Comparison of ENCODE assay signal across 16 cellular contexts in genomic region chr12:42126963-42127362, GRCh38. TPM values are rescaled to one million over a fixed set of nuclear protein-coding genes. Genes with fewer than 3 reads are reported as not detected.
A peak's percentile ranks its signal among the peaks of the same experiment; 100 is the strongest.
DNase-seq lines count a peak whose midpoint lies in the region; ATAC-seq and TF ChIP-seq lines count a peak whose summit lies in the region.
"Had no signal": no experiment of that assay in that cellular context is flagged by ENCODE, and none has a peak within 500 bp of the region (broad histone marks: within the 10 kb centered on the region; RNA-seq: fewer than 3 reads in every experiment).

No MANE protein-coding gene starts in this region.

- H3K27me3 ChIP-seq in CD4-positive, CD25-positive, alpha-beta regulatory T cell (ENCODE audit: control insufficient read depth, insufficient read depth, low read length) = no peaks in the 10 kb centered on the region

- H3K36me3 Mint-ChIP-seq in activated CD8-positive, alpha-beta T cell treated with anti-CD3 and anti-CD28 coated beads for 36 hours (ENCODE audit: low read depth) = no peaks in the 10 kb centered on the region
- no peaks in the 10 kb centered on the region for H3K36me3 Mint-ChIP-seq in activated CD8-positive, alpha-beta T cell treated with anti-CD3 and anti-CD28 coated beads, Interleukin-2, amount 10 ng/mL, durations not matched to agents 7 days and 5 days (ENCODE audit: low read depth)
- H3K36me3 Mint-ChIP-seq in CD4-positive, CD25-positive, alpha-beta regulatory T cell = no peaks in the 10 kb centered on the region
- no peaks in the 10 kb centered on the region for H3K36me3 Mint-ChIP-seq in effector memory CD8-positive, alpha-beta T cell (ENCODE audit: insufficient read depth)

- no peak overlapping the region for H3K27ac Mint-ChIP-seq in activated CD8-positive, alpha-beta T cell treated with anti-CD3 and anti-CD28 coated beads for 36 hours
- H3K27ac Mint-ChIP-seq in activated CD8-positive, alpha-beta T cell treated with anti-CD3 and anti-CD28 coated beads, Interleukin-2, amount 10 ng/mL, durations not matched to agents 7 days and 5 days = no peak overlapping the region
- H3K27ac Mint-ChIP-seq in CD4-positive, CD25-positive, alpha-beta regulatory T cell = peak overlapping the region in 2 of 3 donors; percentile 4 to 20
- peak overlapping the region in 1 of 2 donors; percentile 29 for H3K27ac Mint-ChIP-seq in effector memory CD8-positive, alpha-beta T cell
- H3K27ac Mint-ChIP-seq: B cell, HFFc6 had no signal

- no peaks in the 10 kb centered on the region for H3K36me3 ChIP-seq in CD4-positive, CD25-positive, alpha-beta regulatory T cell (ENCODE audit: control insufficient read depth, insufficient read depth, low read length)

- peak; percentile 52 for ATAC-seq in activated CD8-positive, alpha-beta T cell treated with anti-CD3 and anti-CD28 coated beads for 36 hours
- ATAC-seq in activated CD8-positive, alpha-beta T cell treated with anti-CD3 and anti-CD28 coated beads, Interleukin-2, amount 10 ng/mL, durations not matched to agents 7 days and 5 days = no peak
- ATAC-seq in CD4-positive, CD25-positive, alpha-beta regulatory T cell (ENCODE audit: low read depth in 2 of 2) = no peak
- ATAC-seq in effector memory CD8-positive, alpha-beta T cell (replicated peaks) = peak; percentile 33
- no peak for ATAC-seq in SK-N-SH treated with all-trans-retinoic acid at 6 μM for 48 hours
- no peak for ATAC-seq in HG03460 (IDR thresholded peaks at IDR 0.05; ENCODE audit: unreplicated experiment)

- no peaks in the 10 kb centered on the region for H3K9me3 Mint-ChIP-seq in activated CD8-positive, alpha-beta T cell treated with anti-CD3 and anti-CD28 coated beads for 36 hours
- H3K9me3 Mint-ChIP-seq in activated CD8-positive, alpha-beta T cell treated with anti-CD3 and anti-CD28 coated beads, Interleukin-2, amount 10 ng/mL, durations not matched to agents 7 days and 5 days (ENCODE audit: insufficient read depth) = no peaks in the 10 kb centered on the region
- no peaks in the 10 kb centered on the region for H3K9me3 Mint-ChIP-seq in CD4-positive, CD25-positive, alpha-beta regulatory T cell
- H3K9me3 Mint-ChIP-seq in effector memory CD8-positive, alpha-beta T cell = no peaks in the 10 kb centered on the region
- H3K9me3 Mint-ChIP-seq: CD4-positive, alpha-beta memory T cell; HFFc6 had no signal

- peaks cover 33% of the 10 kb centered on the region for H3K4me1 Mint-ChIP-seq in activated CD8-positive, alpha-beta T cell treated with anti-CD3 and anti-CD28 coated beads for 36 hours (ENCODE audit: low read depth)
- no peaks in the 10 kb centered on the region for H3K4me1 Mint-ChIP-seq in activated CD8-positive, alpha-beta T cell treated with anti-CD3 and anti-CD28 coated beads, Interleukin-2, amount 10 ng/mL, durations not matched to agents 7 days and 5 days (ENCODE audit: low read depth)
- H3K4me1 Mint-ChIP-seq in CD4-positive, CD25-positive, alpha-beta regulatory T cell = peaks cover 15 to 34% (median 25%) of the 10 kb centered on the region in 4 donors
- peaks cover 4 to 15% of the 10 kb centered on the region in 2 donors for H3K4me1 Mint-ChIP-seq in effector memory CD8-positive, alpha-beta T cell (ENCODE audit: low read depth in 2 of 2)

- peaks cover 6% of the 10 kb centered on the region for H3K4me1 ChIP-seq in CD4-positive, CD25-positive, alpha-beta regulatory T cell (ENCODE audit: control insufficient read depth, insufficient read depth, low read length, poor library complexity, severe bottlenecking)

- no peak overlapping the region for H3K4me3 ChIP-seq in CD4-positive, CD25-positive, alpha-beta regulatory T cell (ENCODE audit: low read depth, low read length)

- H3K27me3 Mint-ChIP-seq in activated CD8-positive, alpha-beta T cell treated with anti-CD3 and anti-CD28 coated beads for 36 hours = no peaks in the 10 kb centered on the region
- no peaks in the 10 kb centered on the region for H3K27me3 Mint-ChIP-seq in activated CD8-positive, alpha-beta T cell treated with anti-CD3 and anti-CD28 coated beads, Interleukin-2, amount 10 ng/mL, durations not matched to agents 7 days and 5 days (ENCODE audit: low read depth)
- H3K27me3 Mint-ChIP-seq in CD4-positive, CD25-positive, alpha-beta regulatory T cell = no peaks in the 10 kb centered on the region
- no peaks in the 10 kb centered on the region for H3K27me3 Mint-ChIP-seq in effector memory CD8-positive, alpha-beta T cell
- H3K27me3 Mint-ChIP-seq: B cell; CD4-positive, alpha-beta memory T cell had no signal

- POLR2A ChIA-PET in activated CD8-positive, alpha-beta T cell treated with anti-CD3 and anti-CD28 coated beads for 36 hours (lab: Charles Lee) = no interaction called here
- POLR2A ChIA-PET in activated CD8-positive, alpha-beta T cell treated with anti-CD3 and anti-CD28 coated beads, Interleukin-2, amount 10 ng/mL, durations not matched to agents 7 days and 5 days (lab: Charles Lee) = no interaction called here

- H3K9me3 ChIP-seq in CD4-positive, CD25-positive, alpha-beta regulatory T cell (ENCODE audit: control insufficient read depth in 2 of 2, low read length in 2 of 2) = no peaks in the 10 kb centered on the region

- DNase-seq in activated CD8-positive, alpha-beta T cell treated with anti-CD3 and anti-CD28 coated beads for 36 hours = no peak
- no peak for DNase-seq in activated CD8-positive, alpha-beta T cell treated with anti-CD3 and anti-CD28 coated beads, Interleukin-2, amount 10 ng/mL, durations not matched to agents 7 days and 5 days
- no peak for DNase-seq in CD4-positive, CD25-positive, alpha-beta regulatory T cell
- peak; percentile 8 for DNase-seq in OCI-M1 (lab: John Stamatoyannopoulos, UW)
- DNase-seq in effector memory CD8-positive, alpha-beta T cell = no peak
- DNase-seq in DMS79 (lab: John Stamatoyannopoulos, UW) = no peak
- DNase-seq: C1 segment of cervical spinal cord; CD4-positive, alpha-beta memory T cell; DMS79 treated with DMSO at 0.1 percent for 48 hours; EL; HCEC 1CT; HFFc6 had no signal

- CTCF ChIA-PET in activated CD8-positive, alpha-beta T cell treated with anti-CD3 and anti-CD28 coated beads for 36 hours (lab: Charles Lee) = interaction anchor here (0.7 to 1.4 kb wide), 3 partner anchors 16 to 135 kb away, joined by 3 to 4 read pairs (median 3); no protein-coding TSS in a partner anchor
- CTCF ChIA-PET in activated CD8-positive, alpha-beta T cell treated with anti-CD3 and anti-CD28 coated beads, Interleukin-2, amount 10 ng/mL, durations not matched to agents 7 days and 5 days (lab: Charles Lee) = no interaction called here

- no peak overlapping the region for H3K4me3 Mint-ChIP-seq in activated CD8-positive, alpha-beta T cell treated with anti-CD3 and anti-CD28 coated beads for 36 hours
- H3K4me3 Mint-ChIP-seq in activated CD8-positive, alpha-beta T cell treated with anti-CD3 and anti-CD28 coated beads, Interleukin-2, amount 10 ng/mL, durations not matched to agents 7 days and 5 days = no peak overlapping the region
- H3K4me3 Mint-ChIP-seq in CD4-positive, CD25-positive, alpha-beta regulatory T cell = no peak overlapping the region
- no peak overlapping the region for H3K4me3 Mint-ChIP-seq in effector memory CD8-positive, alpha-beta T cell
- H3K4me3 Mint-ChIP-seq: B cell; CD4-positive, alpha-beta memory T cell; HFFc6 had no signal

- intact Hi-C loops in activated CD8-positive, alpha-beta T cell treated with anti-CD3 and anti-CD28 coated beads for 36 hours (cut with micrococcal nuclease) = loop anchor here (10.0 kb wide), 1 partner anchor 208 kb away; no protein-coding TSS in a partner anchor

- no peak overlapping the region for H3K27ac ChIP-seq in CD4-positive, CD25-positive, alpha-beta regulatory T cell (ENCODE audit: insufficient read depth, low read length, poor library complexity, severe bottlenecking)
- H3K27ac ChIP-seq: HL-60 had no signal

- no peak for TF ChIP-seq CTCF in activated CD8-positive, alpha-beta T cell treated with anti-CD3 and anti-CD28 coated beads for 36 hours (IDR thresholded peaks at IDR 0.05)

TF ChIP-seq in SK-N-SH treated with all-trans-retinoic acid at 6 μM for 48 hours, 23 proteins besides CTCF, POLR2A, EP300 and RAD21:
- TF ChIP-seq ZFP3 (CRISPR knock-in tag; IDR thresholded peaks at IDR 0.05) (no peak), ESRRG (CRISPR knock-in tag; IDR thresholded peaks at IDR 0.05) (no peak)

RNA-seq across cellular contexts. Expression of gene GXYLT1, which starts 17.7 kb away (rescaled TPM):
- total RNA-seq in activated CD8-positive, alpha-beta T cell treated with anti-CD3 and anti-CD28 coated beads for 36 hours = 1 to 10 TPM; 5.3 to 6.3 TPM
- 1 to 10 TPM; 7.5 to 9.0 TPM for total RNA-seq in activated CD8-positive, alpha-beta T cell treated with anti-CD3 and anti-CD28 coated beads, Interleukin-2, amount 10 ng/mL, durations not matched to agents 7 days and 5 days
- total RNA-seq in CD4-positive, CD25-positive, alpha-beta regulatory T cell = 14.9 TPM
- 1 to 10 TPM; 3.4 to 5.2 (median 3.7) TPM for polyA plus RNA-seq in CD4-positive, CD25-positive, alpha-beta regulatory T cell

Comparison
In these comparisons a context has a peak if more than half of its experiments do, and no peak if none do; other contexts are left out.
1. ATAC-seq: peak in activated CD8-positive, alpha-beta T cell treated with anti-CD3 and anti-CD28 coated beads for 36 hours (single experiment) and effector memory CD8-positive, alpha-beta T cell (single experiment); none in activated CD8-positive, alpha-beta T cell treated with anti-CD3 and anti-CD28 coated beads, Interleukin-2, amount 10 ng/mL, durations not matched to agents 7 days and 5 days (single experiment), CD4-positive, CD25-positive, alpha-beta regulatory T cell (0 of 2), SK-N-SH treated with all-trans-retinoic acid at 6 μM for 48 hours (single experiment) and HG03460 (single experiment).
2. H3K27ac Mint-ChIP-seq: peak in CD4-positive, CD25-positive, alpha-beta regulatory T cell (2 of 3); none in activated CD8-positive, alpha-beta T cell treated with anti-CD3 and anti-CD28 coated beads for 36 hours (single experiment) and activated CD8-positive, alpha-beta T cell treated with anti-CD3 and anti-CD28 coated beads, Interleukin-2, amount 10 ng/mL, durations not matched to agents 7 days and 5 days (single experiment).